1 cellular context compared by ENCODE assay signal in genomic region chr1:6502000-6502891, GRCh38.
TF ChIP-seq lines count a peak whose summit lies in the region.

No MANE protein-coding gene starts in this region.

TF ChIP-seq in SK-N-SH, 30 proteins besides CTCF, POLR2A, EP300 and RAD21 (continued from another document):
- TF ChIP-seq USF1 (IDR thresholded peaks at IDR 0.05; ENCODE audit: borderline replicate concordance, low read depth), result no peak
